33 cellular contexts compared by ENCODE assay signal in the genomic region with DNA sequence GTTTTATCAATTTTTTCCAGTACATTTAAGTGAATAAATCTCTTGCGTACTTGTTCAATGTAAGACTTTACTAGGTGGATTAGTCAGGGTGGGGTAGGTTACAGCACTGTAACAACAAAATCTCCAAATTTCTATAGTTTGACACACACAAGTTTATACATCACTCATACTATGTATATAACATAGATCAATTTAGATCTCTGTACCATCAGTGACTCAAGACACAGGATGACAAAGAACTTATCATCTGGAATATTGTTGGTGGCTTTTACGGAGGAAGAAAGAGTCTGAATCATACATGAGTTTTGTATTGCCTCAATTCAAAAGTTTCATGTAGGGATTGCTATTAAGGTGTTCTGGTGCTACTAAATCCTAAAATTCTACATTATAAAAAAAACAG.
"Had no signal": no experiment of that assay in that cellular context is flagged by ENCODE, and none has a peak within 500 bp of the region (broad histone marks: within the 10 kb centered on the region; RNA-seq: fewer than 3 reads in every experiment).

No MANE protein-coding gene starts in this region.

- H3K27ac Mint-ChIP-seq: activated CD4-positive, alpha-beta T cell treated with anti-CD3 and anti-CD28 coated beads, Interleukin-2, amount 10 ng/mL, durations not matched to agents 24 days and 14 days; activated CD8-positive, alpha-beta T cell treated with anti-CD3 and anti-CD28 coated beads, Interleukin-2, amount 10 ng/mL, durations not matched to agents 7 days and 5 days; activated naive CD8-positive, alpha-beta T cell treated with anti-CD3 and anti-CD28 coated beads for 36 hours; activated T-cell treated with anti-CD3 and anti-CD28 coated beads, Interleukin-2, amount 50 U/mL, for 24 hours had no signal

- ATAC-seq: activated CD8-positive, alpha-beta T cell treated with anti-CD3 and anti-CD28 coated beads, Interleukin-2, amount 10 ng/mL, durations not matched to agents 7 days and 5 days; PC-3 had no signal

- H3K36me3 Mint-ChIP-seq: activated naive CD8-positive, alpha-beta T cell treated with anti-CD3 and anti-CD28 coated beads for 36 hours had no signal

- H3K9me3 Mint-ChIP-seq: activated CD4-positive, alpha-beta T cell treated with anti-CD3 and anti-CD28 coated beads, Interleukin-2, amount 10 ng/mL, durations not matched to agents 24 days and 14 days; activated naive CD8-positive, alpha-beta T cell treated with anti-CD3 and anti-CD28 coated beads for 36 hours; activated T-cell treated with anti-CD3 and anti-CD28 coated beads, Interleukin-2, amount 50 U/mL, for 24 hours had no signal

- H3K27me3 Mint-ChIP-seq: activated CD4-positive, alpha-beta T cell treated with anti-CD3 and anti-CD28 coated beads, Interleukin-2, amount 10 ng/mL, durations not matched to agents 24 days and 14 days; activated naive CD8-positive, alpha-beta T cell treated with anti-CD3 and anti-CD28 coated beads for 36 hours; activated T-cell treated with anti-CD3 and anti-CD28 coated beads, Interleukin-2, amount 50 U/mL, for 24 hours; central memory CD8-positive, alpha-beta T cell had no signal

- H3K4me1 Mint-ChIP-seq: activated CD4-positive, alpha-beta T cell treated with anti-CD3 and anti-CD28 coated beads, Interleukin-2, amount 10 ng/mL, durations not matched to agents 24 days and 14 days; activated naive CD8-positive, alpha-beta T cell treated with anti-CD3 and anti-CD28 coated beads for 36 hours; central memory CD8-positive, alpha-beta T cell had no signal

- DNase-seq: activated CD4-positive, alpha-beta T cell treated with anti-CD3 and anti-CD28 coated beads for 1 hour; activated CD4-positive, alpha-beta T cell treated with anti-CD3 and anti-CD28 coated beads, Interleukin-2, amount 10 ng/mL, durations not matched to agents 24 days and 14 days; activated CD4-positive, alpha-beta T cell treated with anti-CD3 and anti-CD28 coated beads, Interleukin-2, amount 50 U/mL, for 48 hours; activated CD4-positive, CD25-positive, alpha-beta regulatory T cell; activated CD8-positive, alpha-beta T cell treated with anti-CD3 and anti-CD28 coated beads, Interleukin-2, amount 10 ng/mL, durations not matched to agents 7 days and 5 days; activated effector memory CD4-positive, alpha-beta T cell treated with anti-CD3 and anti-CD28 coated beads, Interleukin-2, amount 50 U/mL, for 16 hours; activated naive CD4-positive, alpha-beta T cell; activated naive CD4-positive, alpha-beta T cell treated with anti-CD3 and anti-CD28 coated beads, Interleukin-2, amount 50 U/mL, for 16 hours; activated naive CD8-positive, alpha-beta T cell treated with anti-CD3 and anti-CD28 coated beads for 36 hours; activated T-cell treated with anti-CD3 and anti-CD28 coated beads, Interleukin-2, amount 50 U/mL, for 24 hours; amniotic stem cell; aorta; brain microvascular endothelial cell; MM.1S; MV-4-11; NCI-H1092; NCI-H1436 treated with DMSO at 0.1 percent for 48 hours; NCI-H187; NCI-H2029 treated with DMSO at 0.1 percent for 48 hours; NCI-H2171 treated with DMSO at 0.1 percent for 48 hours; NCI-H2227 treated with DMSO at 0.1 percent for 48 hours; NCI-H446; NCI-H524; NK-92 treated with Interleukin-12 subunit alpha and Interleukin-12 subunit beta, amount 100 ng/mL, for 24 hours; PC-3; Peyer's patch; Right ventricle myocardium superior; SW 1271; T-helper 1 cell; T-helper 2 cell; T-helper 9 cell; WERI-Rb-1 had no signal

- H3K4me3 Mint-ChIP-seq: activated CD4-positive, alpha-beta T cell treated with anti-CD3 and anti-CD28 coated beads, Interleukin-2, amount 10 ng/mL, durations not matched to agents 24 days and 14 days; activated CD8-positive, alpha-beta T cell treated with anti-CD3 and anti-CD28 coated beads, Interleukin-2, amount 10 ng/mL, durations not matched to agents 7 days and 5 days; activated naive CD8-positive, alpha-beta T cell treated with anti-CD3 and anti-CD28 coated beads for 36 hours; activated T-cell treated with anti-CD3 and anti-CD28 coated beads, Interleukin-2, amount 50 U/mL, for 24 hours; central memory CD8-positive, alpha-beta T cell had no signal
